ENCODE assay signal across 23 cellular contexts in genomic region chr6:100093405-100093804, GRCh38.
DNase-seq lines count a peak whose midpoint lies in the region; ATAC-seq lines count a peak whose summit lies in the region.
"Had no signal": no experiment of that assay in that cellular context is flagged by ENCODE, and none has a peak within 500 bp of the region (broad histone marks: within the 10 kb centered on the region; RNA-seq: fewer than 3 reads in every experiment).

No MANE protein-coding gene starts in this region.

- H3K27ac ChIP-seq in neuronal stem cell (replicated peaks; ENCODE audit: low read length) = no peak overlapping the region
- H3K27ac ChIP-seq: BLaER1 treated with 17β-estradiol and CSF1 and Interleukin-3, amounts not matched to agents 10 nM and 100 nM; C4-2B had no signal

- H2AFZ ChIP-seq in neuronal stem cell (ENCODE audit: low read length) = no peak overlapping the region

- ATAC-seq in stimulated activated memory B cell treated with anti-CD40 and anti-IgM and Interleukin-4, amounts not matched to agents 10 μg/mL and 1 μg/mL and 100 μg/mL, for 72 hours = peak; percentile 42
- ATAC-seq in HG03521 (IDR thresholded peaks at IDR 0.05; ENCODE audit: unreplicated experiment) = no peak
- ATAC-seq: CD8-positive, alpha-beta T cell; GM12878 had no signal

- WGBS in neuronal stem cell (ENCODE audit: extremely low coverage in 2 of 2, insufficient read length in 2 of 2, insufficient replicate concordance in 1 of 2), 2 donors = no CpG with 5 or more reads among the region's 6 CpGs

- no peaks in the 10 kb centered on the region for H3K27me3 Mint-ChIP-seq in stimulated activated memory B cell treated with anti-CD40 and anti-IgM and Interleukin-4, amounts not matched to agents 10 μg/mL and 1 μg/mL and 100 μg/mL, for 72 hours
- H3K27me3 Mint-ChIP-seq: B cell had no signal

- no peaks in the 10 kb centered on the region for H3K27me3 ChIP-seq in neuronal stem cell (ENCODE audit: control insufficient read depth in 3 of 3, insufficient read depth in 3 of 3, low read depth in 1 of 3, low read length in 3 of 3)
- H3K27me3 ChIP-seq: BLaER1 treated with 17β-estradiol and CSF1 and Interleukin-3, amounts not matched to agents 10 nM and 100 nM had no signal

- no peak overlapping the region for H2BK12ac ChIP-seq in neuronal stem cell (ENCODE audit: low read length)

- no peak overlapping the region for H3K27ac Mint-ChIP-seq in stimulated activated memory B cell treated with anti-CD40 and anti-IgM and Interleukin-4, amounts not matched to agents 10 μg/mL and 1 μg/mL and 100 μg/mL, for 72 hours
- H3K27ac Mint-ChIP-seq: B cell; CD4-positive, alpha-beta T cell; CD8-positive, alpha-beta T cell had no signal

- H2BK120ac ChIP-seq in neuronal stem cell (ENCODE audit: low read depth, low read length) = no peak overlapping the region

- no peaks in the 10 kb centered on the region for H3K9me3 Mint-ChIP-seq in stimulated activated memory B cell treated with anti-CD40 and anti-IgM and Interleukin-4, amounts not matched to agents 10 μg/mL and 1 μg/mL and 100 μg/mL, for 72 hours
- H3K9me3 Mint-ChIP-seq: CD4-positive, alpha-beta T cell; CD8-positive, alpha-beta T cell had no signal

- DNase-seq in neuronal stem cell (ENCODE audit: low spot score) = no peak
- DNase-seq in D341Med (ENCODE audit: low spot score) = no peak
- no peak for DNase-seq in AG08396 (ENCODE audit: low spot score)
- DNase-seq: 8988T; ACHN; AML-193; Caco-2; Calu3; CD4-positive, alpha-beta T cell; CD8-positive, alpha-beta T cell; DMS 273 treated with DMSO at 0.1 percent for 48 hours; DMS153; DMS53; DMS79; DND-41; EL; GDM1 had no signal

- H3K36me3 Mint-ChIP-seq in stimulated activated memory B cell treated with anti-CD40 and anti-IgM and Interleukin-4, amounts not matched to agents 10 μg/mL and 1 μg/mL and 100 μg/mL, for 72 hours = no peaks in the 10 kb centered on the region
- H3K36me3 Mint-ChIP-seq: CD8-positive, alpha-beta T cell had no signal

- no peak overlapping the region for H3K18ac ChIP-seq in neuronal stem cell (ENCODE audit: low read length)

- peak overlapping the region; percentile 16 for H3K23ac ChIP-seq in neuronal stem cell (ENCODE audit: low read depth, low read length, poor library complexity)

- no peaks in the 10 kb centered on the region for H3K79me1 ChIP-seq in neuronal stem cell (ENCODE audit: low read depth, low read length)

- no peaks in the 10 kb centered on the region for H3K9me3 ChIP-seq in neuronal stem cell (replicated peaks in 1 of 2; ENCODE audit: control insufficient read depth in 2 of 2, insufficient read depth in 1 of 2, low read depth in 1 of 2, low read length in 2 of 2)
- H3K9me3 ChIP-seq: BLaER1 treated with 17β-estradiol and CSF1 and Interleukin-3, amounts not matched to agents 10 nM and 100 nM; Caco-2 had no signal

- no peak overlapping the region for H2AK5ac ChIP-seq in neuronal stem cell (ENCODE audit: low read depth, low read length)

- H3K14ac ChIP-seq in neuronal stem cell (ENCODE audit: low read length) = no peak overlapping the region

- no peak overlapping the region for H3K4me3 Mint-ChIP-seq in stimulated activated memory B cell treated with anti-CD40 and anti-IgM and Interleukin-4, amounts not matched to agents 10 μg/mL and 1 μg/mL and 100 μg/mL, for 72 hours
- H3K4me3 Mint-ChIP-seq: B cell; CD4-positive, alpha-beta T cell; CD8-positive, alpha-beta T cell had no signal

- H4K8ac ChIP-seq in neuronal stem cell (ENCODE audit: low read depth, low read length) = no peak overlapping the region

- H3K4ac ChIP-seq in neuronal stem cell (ENCODE audit: low read length) = no peak overlapping the region

- no peak overlapping the region for H2BK15ac ChIP-seq in neuronal stem cell (ENCODE audit: low read length)

- no peak overlapping the region for H4K91ac ChIP-seq in neuronal stem cell (ENCODE audit: low read depth, low read length, poor library complexity)

- no peaks in the 10 kb centered on the region for H3K4me1 ChIP-seq in neuronal stem cell (ENCODE audit: control insufficient read depth in 2 of 2, insufficient read depth in 1 of 2, low read depth in 1 of 2, low read length in 2 of 2)
- H3K4me1 ChIP-seq: BLaER1 treated with 17β-estradiol and CSF1 and Interleukin-3, amounts not matched to agents 10 nM and 100 nM; Caco-2 had no signal

- H3K9ac ChIP-seq in neuronal stem cell (ENCODE audit: low read depth, low read length, poor library complexity) = no peak overlapping the region
- H3K9ac ChIP-seq: BLaER1 treated with 17β-estradiol and CSF1 and Interleukin-3, amounts not matched to agents 10 nM and 100 nM had no signal

- H3K4me2 ChIP-seq in neuronal stem cell (ENCODE audit: insufficient read depth, low read length, poor library complexity, severe bottlenecking) = no peak overlapping the region
- H3K4me2 ChIP-seq: BLaER1 treated with 17β-estradiol and CSF1 and Interleukin-3, amounts not matched to agents 10 nM and 100 nM had no signal

- no peaks in the 10 kb centered on the region for H3K36me3 ChIP-seq in neuronal stem cell (replicated peaks in 1 of 2; ENCODE audit: control insufficient read depth in 2 of 2, insufficient read depth in 2 of 2, low read length in 2 of 2)
- H3K36me3 ChIP-seq: BLaER1 treated with 17β-estradiol and CSF1 and Interleukin-3, amounts not matched to agents 10 nM and 100 nM had no signal

- no peak overlapping the region for H3K4me3 ChIP-seq in neuronal stem cell (ENCODE audit: low read length in 2 of 2)
- H3K4me3 ChIP-seq: BLaER1 treated with 17β-estradiol and CSF1 and Interleukin-3, amounts not matched to agents 10 nM and 100 nM; GM12878 had no signal

- H2BK5ac ChIP-seq in neuronal stem cell (ENCODE audit: low read length) = no peak overlapping the region

- H3K4me1 Mint-ChIP-seq in stimulated activated memory B cell treated with anti-CD40 and anti-IgM and Interleukin-4, amounts not matched to agents 10 μg/mL and 1 μg/mL and 100 μg/mL, for 72 hours = no peaks in the 10 kb centered on the region
- H3K4me1 Mint-ChIP-seq: B cell had no signal
